21 cellular contexts compared by ENCODE assay signal in the genomic region with DNA sequence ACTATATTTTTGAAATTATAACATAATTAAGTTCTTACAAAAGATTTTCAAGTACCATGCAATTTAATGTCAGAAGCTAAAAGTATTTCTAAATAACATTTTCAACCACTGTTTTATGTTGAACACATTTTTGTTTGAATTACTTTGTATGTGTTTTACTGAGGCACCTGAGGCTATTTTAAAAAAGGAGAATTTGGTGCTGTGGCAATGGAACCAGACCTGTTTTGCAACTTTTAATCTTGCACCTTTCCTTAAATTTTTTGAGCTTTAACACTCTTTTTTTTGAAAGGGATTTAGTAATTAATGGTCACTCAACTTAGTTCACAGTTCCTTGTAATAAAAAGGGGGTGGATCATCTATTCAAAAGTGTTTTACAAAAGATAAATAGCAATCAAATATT.
"Had no signal": no experiment of that assay in that cellular context is flagged by ENCODE, and none has a peak within 500 bp of the region (broad histone marks: within the 10 kb centered on the region; RNA-seq: fewer than 3 reads in every experiment).

No MANE protein-coding gene starts in this region.

- ATAC-seq: foreskin keratinocyte, gastroesophageal sphincter, heart left ventricle, left colon, left lung, left ventricle myocardium superior, lower lobe of right lung had no signal

- H3K4me1 Mint-ChIP-seq: immature natural killer cell had no signal

- H3K27ac Mint-ChIP-seq: immature natural killer cell had no signal

- H2AFZ ChIP-seq: hepatocyte had no signal

- H3K4me2 ChIP-seq: hepatocyte had no signal

- H3K79me2 ChIP-seq: hepatocyte had no signal

- H3K4me1 ChIP-seq: esophagus muscularis mucosa, foreskin keratinocyte, gastroesophageal sphincter, heart left ventricle, left lung, lower lobe of right lung had no signal

- H3K36me3 Mint-ChIP-seq: immature natural killer cell had no signal

- H3K4me3 ChIP-seq: coronary artery, dorsolateral prefrontal cortex, esophagus muscularis mucosa, gastroesophageal sphincter, heart left ventricle, hepatocyte, left lung, lower lobe of right lung had no signal

- H3K27me3 ChIP-seq: dorsolateral prefrontal cortex, esophagus muscularis mucosa, foreskin keratinocyte, gastroesophageal sphincter, heart left ventricle, hepatocyte, left lung had no signal

- H3K9me3 ChIP-seq: esophagus muscularis mucosa, gastroesophageal sphincter, heart left ventricle, lower lobe of right lung had no signal

- DNase-seq: dermis blood vessel endothelial cell; dorsolateral prefrontal cortex; effector CD4-positive, alpha-beta T cell; effector memory CD4-positive, alpha-beta T cell; foreskin keratinocyte; heart left ventricle; hypothalamus; immature natural killer cell; islet precursor cell; kidney; kidney glomerular epithelial cell; left colon; left lung; left ventricle myocardium superior; lower lobe of right lung; mesenchymal stem cell; midbrain had no signal

- H3K4me3 Mint-ChIP-seq: immature natural killer cell had no signal

- H3K36me3 ChIP-seq: esophagus muscularis mucosa, gastroesophageal sphincter, heart left ventricle, left lung, lower lobe of right lung had no signal

- H3K27ac ChIP-seq: coronary artery, dorsolateral prefrontal cortex, esophagus muscularis mucosa, foreskin keratinocyte, gastroesophageal sphincter, heart left ventricle, hepatocyte, left lung, lower lobe of right lung had no signal
